Comparison of ENCODE assay signal across 6 cellular contexts in genomic region chr9:129081388-129081889, GRCh38. TPM values are rescaled to one million over a fixed set of nuclear protein-coding genes. Genes with fewer than 3 reads are reported as not detected.
DNase-seq lines count a peak whose midpoint lies in the region; ATAC-seq, FAIRE-seq and TF ChIP-seq lines count a peak whose summit lies in the region.

No MANE protein-coding gene starts in this region.

- DNase-seq in activated CD8-positive, alpha-beta memory T cell treated with anti-CD3 and anti-CD28 coated beads, Interleukin-2, amount 10 ng/mL, durations not matched to agents 7 days and 5 days, result no peak
- DNase-seq in activated CD8-positive, alpha-beta memory T cell treated with anti-CD3 and anti-CD28 coated beads for 24 hours, result no peak
- DNase-seq in astrocyte (ENCODE audit: low read depth) (no peak), NCI-H226 (no peak)
- DNase-seq in naive thymus-derived CD8-positive, alpha-beta T cell, result no peak

- peak overlapping the region; percentile 80 for H3K27ac Mint-ChIP-seq in activated CD8-positive, alpha-beta memory T cell treated with anti-CD3 and anti-CD28 coated beads, Interleukin-2, amount 10 ng/mL, durations not matched to agents 7 days and 5 days
- no peak overlapping the region for H3K27ac Mint-ChIP-seq in astrocyte (ENCODE audit: unreplicated experiment)
- peak overlapping the region in 8 of 10 donors; percentile 37 to 96 (median 84) for H3K27ac Mint-ChIP-seq in naive thymus-derived CD8-positive, alpha-beta T cell

- H3K9me3 Mint-ChIP-seq in activated CD8-positive, alpha-beta memory T cell treated with anti-CD3 and anti-CD28 coated beads, Interleukin-2, amount 10 ng/mL, durations not matched to agents 7 days and 5 days (ENCODE audit: low read depth), result no peaks in the 10 kb centered on the region
- peaks cover 2% of the 10 kb centered on the region for H3K9me3 Mint-ChIP-seq in astrocyte (ENCODE audit: unreplicated experiment)
- H3K9me3 Mint-ChIP-seq in naive thymus-derived CD8-positive, alpha-beta T cell, result no peaks in the 10 kb centered on the region

- FAIRE-seq in astrocyte (lab: Jason Lieb, UNC), result no peak

- no peak for TF ChIP-seq CTCF in astrocyte (IDR thresholded peaks at IDR 0.05; ENCODE audit: insufficient read depth, low read depth, low read length)

- H3K36me3 Mint-ChIP-seq in activated CD8-positive, alpha-beta memory T cell treated with anti-CD3 and anti-CD28 coated beads, Interleukin-2, amount 10 ng/mL, durations not matched to agents 7 days and 5 days, result peaks cover 5% of the 10 kb centered on the region
- H3K36me3 Mint-ChIP-seq in astrocyte (ENCODE audit: low read depth, unreplicated experiment), result peaks cover 4% of the 10 kb centered on the region
- H3K36me3 Mint-ChIP-seq in naive thymus-derived CD8-positive, alpha-beta T cell, result peaks cover 0 to 13% (median 0%) of the 10 kb centered on the region in 3 donors

- H3K4me3 Mint-ChIP-seq in activated CD8-positive, alpha-beta memory T cell treated with anti-CD3 and anti-CD28 coated beads, Interleukin-2, amount 10 ng/mL, durations not matched to agents 7 days and 5 days, result peak overlapping the region; percentile 84
- peak overlapping the region; percentile 85 for H3K4me3 Mint-ChIP-seq in astrocyte (ENCODE audit: unreplicated experiment)
- peak overlapping the region; percentile 83 to 93 (median 89) for H3K4me3 Mint-ChIP-seq in naive thymus-derived CD8-positive, alpha-beta T cell

- H3K9me3 ChIP-seq in astrocyte (ENCODE audit: insufficient read depth, low read depth, low read length), result no peaks in the 10 kb centered on the region

- H2AFZ ChIP-seq in astrocyte (ENCODE audit: low read depth, low read length), result peak overlapping the region; percentile 96

- peak overlapping the region; percentile 57 for H3K27ac ChIP-seq in astrocyte (ENCODE audit: low read depth, low read length)

- CTCF ChIA-PET in activated CD8-positive, alpha-beta memory T cell treated with anti-CD3 and anti-CD28 coated beads, Interleukin-2, amount 10 ng/mL, durations not matched to agents 7 days and 5 days (lab: Charles Lee), result interaction anchor here (1.0 to 2.2 kb wide), 6 partner anchors 12 to 229 kb away, joined by 3 to 8 read pairs (median 4); partner anchors contain the start of gene SH3GLB2

- peak overlapping the region; percentile 91 for H3K4me3 ChIP-seq in astrocyte (ENCODE audit: insufficient read depth, low read depth, low read length)

- POLR2A ChIA-PET in naive thymus-derived CD8-positive, alpha-beta T cell (lab: Charles Lee), result interaction anchor here (0.5 to 2.3 kb wide), 18 partner anchors 9 to 1016 kb away, joined by 3 to 39 read pairs (median 4); partner anchors contain the start of genes CRAT, IER5L, MIGA2 and PTPA

- peak overlapping the region; percentile 94 for H3K9ac ChIP-seq in astrocyte (ENCODE audit: low read length)

- H3K4me1 ChIP-seq in astrocyte (ENCODE audit: insufficient read depth, low read length), result peaks cover 12% of the 10 kb centered on the region

- peaks cover 2% of the 10 kb centered on the region for H3K36me3 ChIP-seq in astrocyte (ENCODE audit: insufficient read depth, low read length)

- no peak for ATAC-seq in activated CD8-positive, alpha-beta memory T cell treated with anti-CD3 and anti-CD28 coated beads, Interleukin-2, amount 10 ng/mL, durations not matched to agents 7 days and 5 days
- no peak for ATAC-seq in naive thymus-derived CD8-positive, alpha-beta T cell
- ATAC-seq in HG03354 (IDR thresholded peaks at IDR 0.05; ENCODE audit: poor library complexity, severe bottlenecking, unreplicated experiment), result no peak

- no peaks in the 10 kb centered on the region for H3K27me3 Mint-ChIP-seq in activated CD8-positive, alpha-beta memory T cell treated with anti-CD3 and anti-CD28 coated beads, Interleukin-2, amount 10 ng/mL, durations not matched to agents 7 days and 5 days
- H3K27me3 Mint-ChIP-seq in astrocyte (ENCODE audit: low read depth, unreplicated experiment), result no peaks in the 10 kb centered on the region
- H3K27me3 Mint-ChIP-seq in naive thymus-derived CD8-positive, alpha-beta T cell, result no peaks in the 10 kb centered on the region

- H3K27me3 ChIP-seq in astrocyte (ENCODE audit: insufficient read depth, low read length), result no peaks in the 10 kb centered on the region

- peaks cover 29% of the 10 kb centered on the region for H3K4me1 Mint-ChIP-seq in activated CD8-positive, alpha-beta memory T cell treated with anti-CD3 and anti-CD28 coated beads, Interleukin-2, amount 10 ng/mL, durations not matched to agents 7 days and 5 days
- H3K4me1 Mint-ChIP-seq in astrocyte (ENCODE audit: low read depth, unreplicated experiment), result no peaks in the 10 kb centered on the region
- H3K4me1 Mint-ChIP-seq in naive thymus-derived CD8-positive, alpha-beta T cell, result peaks cover 8 to 38% (median 27%) of the 10 kb centered on the region in 4 donors

- H3K79me2 ChIP-seq in astrocyte (ENCODE audit: insufficient read depth, low read length), result peaks cover 32% of the 10 kb centered on the region

- H3K4me2 ChIP-seq in astrocyte (ENCODE audit: low read length), result peak overlapping the region; percentile 99

- peaks cover 27% of the 10 kb centered on the region for H4K20me1 ChIP-seq in astrocyte (ENCODE audit: insufficient read depth, low read length)

RNA-seq across cellular contexts. Expression of gene DOLPP1, which starts 0.5 kb away (rescaled TPM):
- total RNA-seq in activated CD8-positive, alpha-beta memory T cell treated with anti-CD3 and anti-CD28 coated beads, Interleukin-2, amount 10 ng/mL, durations not matched to agents 7 days and 5 days, result 10 to 100 TPM; 18.5 to 23.7 TPM
- 14.9 and 17.9 TPM in 2 replicates for total RNA-seq in astrocyte
- 10 to 100 TPM in 1 of 2 experiments, 1 to 10 TPM in 1; 9.5 to 11.1 TPM for total RNA-seq in naive thymus-derived CD8-positive, alpha-beta T cell
- 1 to 10 TPM; 5.7 to 7.9 (median 7.1) TPM for polyA plus RNA-seq in naive thymus-derived CD8-positive, alpha-beta T cell

RNA-seq across cellular contexts. Expression of gene CRAT, which starts 29.2 kb away (rescaled TPM):
- 10 to 100 TPM; 14.1 to 17.6 TPM for total RNA-seq in activated CD8-positive, alpha-beta memory T cell treated with anti-CD3 and anti-CD28 coated beads, Interleukin-2, amount 10 ng/mL, durations not matched to agents 7 days and 5 days
- 21.2 and 25.3 TPM in 2 replicates for total RNA-seq in astrocyte
- total RNA-seq in naive thymus-derived CD8-positive, alpha-beta T cell, result 10 to 100 TPM; 10.9 to 11.3 TPM
- polyA plus RNA-seq in naive thymus-derived CD8-positive, alpha-beta T cell, result 10 to 100 TPM; 10.7 to 15.5 (median 11.9) TPM

RNA-seq across cellular contexts. Expression of gene PTPA, which starts 29.8 kb away (rescaled TPM):
- total RNA-seq in activated CD8-positive, alpha-beta memory T cell treated with anti-CD3 and anti-CD28 coated beads, Interleukin-2, amount 10 ng/mL, durations not matched to agents 7 days and 5 days, result 100 to 1,000 TPM; 115 to 129 TPM
- total RNA-seq in astrocyte, result 122 and 134 TPM in 2 replicates
- total RNA-seq in naive thymus-derived CD8-positive, alpha-beta T cell, result 10 to 100 TPM; 59.7 to 60.6 TPM
- polyA plus RNA-seq in naive thymus-derived CD8-positive, alpha-beta T cell, result 10 to 100 TPM; 13.7 to 15.5 (median 14.2) TPM

RNA-seq across cellular contexts. Expression of gene MIGA2, which starts 45.0 kb away (rescaled TPM):
- total RNA-seq in activated CD8-positive, alpha-beta memory T cell treated with anti-CD3 and anti-CD28 coated beads, Interleukin-2, amount 10 ng/mL, durations not matched to agents 7 days and 5 days, result 10 to 100 TPM; 39.3 to 51.3 TPM
- total RNA-seq in astrocyte, result 23.1 and 23.8 TPM in 2 replicates
- 10 to 100 TPM; 77.9 to 88.3 TPM for total RNA-seq in naive thymus-derived CD8-positive, alpha-beta T cell
- 10 to 100 TPM in 1 of 3 donors, 1 to 10 TPM in 2; 5.9 to 11.3 (median 7.2) TPM for polyA plus RNA-seq in naive thymus-derived CD8-positive, alpha-beta T cell

RNA-seq across cellular contexts. Expression of gene SH3GLB2, which starts 53.3 kb away (rescaled TPM):
- total RNA-seq in activated CD8-positive, alpha-beta memory T cell treated with anti-CD3 and anti-CD28 coated beads, Interleukin-2, amount 10 ng/mL, durations not matched to agents 7 days and 5 days, result 10 to 100 TPM; 76.8 to 93.4 TPM
- 35.0 and 38.0 TPM in 2 replicates for total RNA-seq in astrocyte
- total RNA-seq in naive thymus-derived CD8-positive, alpha-beta T cell, result 100 to 1,000 TPM; 109 to 113 TPM
- 10 to 100 TPM; 21.7 to 40.9 (median 37.8) TPM for polyA plus RNA-seq in naive thymus-derived CD8-positive, alpha-beta T cell
